10 cellular contexts compared by ENCODE assay signal in genomic region chr5:81626524-81626923, GRCh38.
DNase-seq lines count a peak whose midpoint lies in the region; ATAC-seq and TF ChIP-seq lines count a peak whose summit lies in the region.
"Had no signal": no experiment of that assay in that cellular context is flagged by ENCODE, and none has a peak within 500 bp of the region (broad histone marks: within the 10 kb centered on the region; RNA-seq: fewer than 3 reads in every experiment).

No MANE protein-coding gene starts in this region.

- DNase-seq in GM23248 (peak; percentile 81), RKO (ENCODE audit: low spot score) (peak; percentile 84), fibroblast of lung (ENCODE audit: low read depth in 2 of 2) (peak; percentile 74 to 91), retinal pigment epithelial cell (ENCODE audit: low read depth) (peak; percentile 61), germinal center (ENCODE audit: low spot score) (no peak)
- DNase-seq: activated CD4-positive, alpha-beta T cell treated with anti-CD3 and anti-CD28 coated beads, Interleukin-2, amount 10 ng/mL, durations not matched to agents 24 days and 14 days had no signal

- H3K27me3 ChIP-seq in GM23248 (replicated peaks; ENCODE audit: insufficient read depth) = no peaks in the 10 kb centered on the region
- no peaks in the 10 kb centered on the region for H3K27me3 ChIP-seq in fibroblast of lung (ENCODE audit: control insufficient read depth, insufficient read depth, low read length)
- H3K27me3 ChIP-seq: adrenal gland had no signal

- H2AFZ ChIP-seq in GM23248 (no peak overlapping the region), fibroblast of lung (ENCODE audit: low read length) (no peak overlapping the region)

- 0% methylated on average over 1 of the region's 1 CpG for WGBS in GM23248 (ENCODE audit: low coverage in 1 of 2, low lambda C conversion rate in 2 of 2, missing lambda C conversion rate in 2 of 2), 2 experiments

- no peak overlapping the region for H3K4me3 ChIP-seq in GM23248
- H3K4me3 ChIP-seq in fibroblast of lung (replicated peaks in 1 of 4; ENCODE audit: control extremely low read depth in 1 of 4, insufficient read depth in 1 of 4, low read depth in 3 of 4, low read length in 4 of 4) = no peak overlapping the region
- no peak overlapping the region for H3K4me3 ChIP-seq in retinal pigment epithelial cell (ENCODE audit: low read length)
- H3K4me3 ChIP-seq: adrenal gland, skin epidermis had no signal

- no peak overlapping the region for H3K9ac ChIP-seq in GM23248
- H3K9ac ChIP-seq in fibroblast of lung (ENCODE audit: insufficient read depth, low read length) = no peak overlapping the region

- in situ Hi-C loops in GM23248 (cut with MboI) = no loop called here

- H4K20me1 ChIP-seq in GM23248 (ENCODE audit: insufficient read depth) (no peaks in the 10 kb centered on the region), fibroblast of lung (ENCODE audit: control insufficient read depth, extremely low read depth, insufficient read depth, low read length) (no peaks in the 10 kb centered on the region)

- H3K4me2 ChIP-seq in GM23248 (ENCODE audit: unreplicated experiment) (peak overlapping the region; percentile 61), fibroblast of lung (ENCODE audit: extremely low read depth, insufficient read depth, low read length) (no peak overlapping the region)

- H3K4me1 ChIP-seq in GM23248 (ENCODE audit: insufficient read depth) (peaks cover 26% of the 10 kb centered on the region), fibroblast of lung (ENCODE audit: control insufficient read depth, extremely low read depth, insufficient read depth, low read length) (peaks cover 8% of the 10 kb centered on the region)

- no peaks in the 10 kb centered on the region for H3K9me2 ChIP-seq in GM23248 (ENCODE audit: insufficient read depth)

- TF ChIP-seq CTCF in fibroblast of lung (conservative IDR thresholded peaks at IDR 0.05 in 1 of 2, IDR thresholded peaks at IDR 0.05 in 1 of 2; ENCODE audit: low read depth in 1 of 2, low read length in 2 of 2) = no peak
- TF ChIP-seq CTCF in retinal pigment epithelial cell (conservative IDR thresholded peaks at IDR 0.05; ENCODE audit: low read depth, low read length) = no peak

- peaks cover 11% of the 10 kb centered on the region; the same call in 1 of the 2 replicates for H3F3A ChIP-seq in GM23248 (ENCODE audit: insufficient read depth)

- ATAC-seq in HG03432 (IDR thresholded peaks at IDR 0.05; ENCODE audit: unreplicated experiment) = no peak
- ATAC-seq in HG03039 (IDR thresholded peaks at IDR 0.05; ENCODE audit: unreplicated experiment) = no peak

- H3K79me2 ChIP-seq in GM23248 (ENCODE audit: insufficient read depth) = no peaks in the 10 kb centered on the region
- H3K79me2 ChIP-seq in fibroblast of lung (ENCODE audit: control insufficient read depth, insufficient read depth, low read length) = no peaks in the 10 kb centered on the region

- H3K9me3 ChIP-seq in GM23248 (ENCODE audit: low read depth) (no peaks in the 10 kb centered on the region), fibroblast of lung (ENCODE audit: control insufficient read depth, insufficient read depth, low read depth, low read length) (no peaks in the 10 kb centered on the region)
- H3K9me3 ChIP-seq: adrenal gland had no signal

- H3K27ac ChIP-seq in GM23248 = 0 out of 2 replicates have a peak overlapping the region, but pooled peaks have one; percentile 13
- H3K27ac ChIP-seq in fibroblast of lung (ENCODE audit: insufficient read depth, low read length) = peak overlapping the region; percentile 3
- H3K27ac ChIP-seq: adrenal gland, skin epidermis had no signal

- H3K36me3 ChIP-seq in GM23248 (ENCODE audit: low read depth) (no peaks in the 10 kb centered on the region), fibroblast of lung (ENCODE audit: control insufficient read depth, insufficient read depth, low read length) (no peaks in the 10 kb centered on the region)
- H3K36me3 ChIP-seq: adrenal gland had no signal
